25 cellular contexts compared by ENCODE assay signal in genomic region chr9:114236391-114237138, GRCh38.
A peak's percentile ranks its signal among the peaks of the same experiment; 100 is the strongest.
DNase-seq lines count a peak whose midpoint lies in the region; ATAC-seq and TF ChIP-seq lines count a peak whose summit lies in the region.
"Had no signal": no experiment of that assay in that cellular context is flagged by ENCODE, and none has a peak within 500 bp of the region (broad histone marks: within the 10 kb centered on the region; RNA-seq: fewer than 3 reads in every experiment).

No MANE protein-coding gene starts in this region.

- H3K4me2 ChIP-seq in IMR-90 (ENCODE audit: low read depth, low read length) = no peak overlapping the region
- H3K4me2 ChIP-seq: BLaER1 treated with 17β-estradiol and CSF1 and Interleukin-3, amounts not matched to agents 10 nM and 100 nM had no signal

- POLR2A ChIA-PET in IMR-90 (lab: Charles Lee; ENCODE audit: unreplicated experiment) = no interaction called here

- no peak overlapping the region for H4K5ac ChIP-seq in IMR-90 (ENCODE audit: low read depth, low read length)

- H2BK20ac ChIP-seq in IMR-90 (ENCODE audit: low read depth, low read length) = no peak overlapping the region

- peak overlapping the region; percentile 31 for H3K27ac Mint-ChIP-seq in type B pancreatic cell
- H3K27ac Mint-ChIP-seq: CD4-positive, alpha-beta memory T cell had no signal

- no TSS peak for BruUV-seq in IMR-90 (replicated peaks; lab: Mats Ljungman, UMichigan)

- H3K79me1 ChIP-seq in IMR-90 (ENCODE audit: low read depth in 1 of 2, low read length in 2 of 2) = no peaks in the 10 kb centered on the region

- H3K4me3 Mint-ChIP-seq in type B pancreatic cell = no peak overlapping the region
- H3K4me3 Mint-ChIP-seq: CD4-positive, alpha-beta memory T cell had no signal

- H3K4me3 ChIP-seq in IMR-90 (ENCODE audit: insufficient read depth, low read depth, low read length) (no peak overlapping the region), liver (ENCODE audit: low read depth in 1 of 3, low read length in 3 of 3) (no peak overlapping the region)
- H3K4me3 ChIP-seq: BLaER1 treated with 17β-estradiol and CSF1 and Interleukin-3, amounts not matched to agents 10 nM and 100 nM; MG63 had no signal

- dilution Hi-C loops in IMR-90 (cut with HindIII; ENCODE audit: low sequenced_read_pairs, unreplicated experiment) = no loop called here

- no peak for ATAC-seq in Right ventricle myocardium superior (ENCODE audit: poor library complexity)
- no peak for ATAC-seq in left ventricle myocardium superior
- no peak for ATAC-seq in IMR-90 (ENCODE audit: low read depth)
- ATAC-seq in HG02588 (IDR thresholded peaks at IDR 0.05; ENCODE audit: unreplicated experiment) = no peak
- ATAC-seq: PC-3 had no signal

- no peak overlapping the region for H2AK5ac ChIP-seq in IMR-90 (ENCODE audit: low read depth, low read length)

- intact Hi-C loops in Right ventricle myocardium superior (cut with DNase I) (no loop called here), left ventricle myocardium superior (cut with micrococcal nuclease) (no loop called here), IMR-90 (cut with micrococcal nuclease) (no loop called here)

- no peak for TF ChIP-seq CTCF in IMR-90 (conservative IDR thresholded peaks at IDR 0.05; ENCODE audit: low read depth, low read length)
- no peak for TF ChIP-seq CTCF in liver (IDR thresholded peaks at IDR 0.05; ENCODE audit: low read depth, low read length, missing input control)
- TF ChIP-seq CTCF in type B pancreatic cell (conservative IDR thresholded peaks at IDR 0.05) = no peak

- 60% methylated on average over 6 of the region's 12 CpGs; no CpG with 5 or more reads in 1 of the 2 experiments for WGBS in IMR-90 (ENCODE audit: extremely low coverage in 2 of 2, insufficient read length in 1 of 2), 2 experiments
- 83% methylated on average over 12 of the region's 12 CpGs for WGBS in liver

- no peak for TF ChIP-seq RAD21 in IMR-90 (IDR thresholded peaks at IDR 0.05; ENCODE audit: low read length)
- TF ChIP-seq RAD21 in liver (IDR thresholded peaks at IDR 0.05) = no peak

- H3K27me3 ChIP-seq in IMR-90 (ENCODE audit: control insufficient read depth, insufficient read depth, low read length) = no peaks in the 10 kb centered on the region
- no peaks in the 10 kb centered on the region for H3K27me3 ChIP-seq in liver (ENCODE audit: control insufficient read depth in 4 of 4, insufficient read depth in 4 of 4, low read length in 3 of 4)
- H3K27me3 ChIP-seq: BLaER1 treated with 17β-estradiol and CSF1 and Interleukin-3, amounts not matched to agents 10 nM and 100 nM; MG63 had no signal

- in situ Hi-C loops in IMR-90 (cut with MboI; ENCODE audit: low sequenced_read_pairs) = no loop called here

- no peak for TF ChIP-seq POLR2A in IMR-90 (IDR thresholded peaks at IDR 0.05; ENCODE audit: low read depth, low read length)

- no peak overlapping the region for H2AFZ ChIP-seq in IMR-90 (replicated peaks; ENCODE audit: low read length, poor library complexity)

- H4K91ac ChIP-seq in IMR-90 (ENCODE audit: insufficient read depth, low read depth, low read length) = no peak overlapping the region

- no peak overlapping the region for H3K56ac ChIP-seq in IMR-90 (ENCODE audit: extremely low read depth, insufficient read depth, low read length)

- H3K27ac ChIP-seq in IMR-90 (ENCODE audit: insufficient read depth, low read length) = no peak overlapping the region
- no peak overlapping the region for H3K27ac ChIP-seq in liver (ENCODE audit: low read depth in 1 of 2, low read length in 2 of 2)
- H3K27ac ChIP-seq: BLaER1 treated with 17β-estradiol and CSF1 and Interleukin-3, amounts not matched to agents 10 nM and 100 nM had no signal

- no peaks in the 10 kb centered on the region for H3K27me3 Mint-ChIP-seq in type B pancreatic cell

- H3K14ac ChIP-seq in IMR-90 (replicated peaks; ENCODE audit: low read depth, low read length) = no peak overlapping the region

- no peak overlapping the region for H3K18ac ChIP-seq in IMR-90 (ENCODE audit: low read depth, low read length)

- H3K36me3 Mint-ChIP-seq in type B pancreatic cell = peaks cover 3% of the 10 kb centered on the region
- H3K36me3 Mint-ChIP-seq: CD4-positive, alpha-beta memory T cell had no signal

- H2AK9ac ChIP-seq in IMR-90 (replicated peaks; ENCODE audit: low read depth, low read length, poor library complexity) = peak overlapping the region; percentile 29

- H3K36me3 ChIP-seq in IMR-90 (ENCODE audit: control insufficient read depth, insufficient read depth, low read length) = peaks cover 16% of the 10 kb centered on the region; the same call in 1 of the 2 replicates
- H3K36me3 ChIP-seq in liver (ENCODE audit: control insufficient read depth in 4 of 4, insufficient read depth in 3 of 4, low read depth in 1 of 4, low read length in 3 of 4) = peaks cover 1 to 4% (median 3%) of the 10 kb centered on the region in 4 donors
- H3K36me3 ChIP-seq: MG63 had no signal

- H3K4me1 Mint-ChIP-seq in type B pancreatic cell (ENCODE audit: unreplicated experiment) = peaks cover 36% of the 10 kb centered on the region

- DNase-seq in Right ventricle myocardium superior (peak; percentile 27), left ventricle myocardium superior (no peak), IMR-90 (no peak), type B pancreatic cell (ENCODE audit: extremely low spot score, unreplicated experiment) (no peak), NCI-H2196 (lab: John Stamatoyannopoulos, UW; ENCODE audit: unreplicated experiment) (no peak)
- no peak for DNase-seq in stimulated activated CD4-positive, alpha-beta T cell treated with anti-CD3 and anti-CD28 coated beads, Interleukin-12 subunit alpha, Interleukin-12 subunit beta, amount 100 ng/mL, for 4 hours
- DNase-seq: COR-L47; DMS53; GOT3; HCEC 1CT; KG1; MG63; NCI-H1105 treated with DMSO at 0.1 percent for 48 hours; NCI-H146; NCI-H1930; NCI-H2107; NCI-H446; NCI-H524 treated with DMSO at 0.1 percent for 48 hours; NCI-H82; NK-92 treated with Interleukin-12 subunit alpha and Interleukin-12 subunit beta, amount 100 ng/mL, for 24 hours; PC-3 had no signal

- H3K9ac ChIP-seq in IMR-90 (ENCODE audit: low read depth, low read length) (no peak overlapping the region), liver (ENCODE audit: low read depth in 1 of 2, low read length in 2 of 2) (no peak overlapping the region)
- H3K9ac ChIP-seq: BLaER1 treated with 17β-estradiol and CSF1 and Interleukin-3, amounts not matched to agents 10 nM and 100 nM had no signal

- H3K9me3 Mint-ChIP-seq in type B pancreatic cell = no peaks in the 10 kb centered on the region
- H3K9me3 Mint-ChIP-seq: CD4-positive, alpha-beta memory T cell had no signal

- no peak overlapping the region for H2BK5ac ChIP-seq in IMR-90 (ENCODE audit: low read depth, low read length, poor library complexity, severe bottlenecking)

- no peaks in the 10 kb centered on the region for H4K20me1 ChIP-seq in IMR-90 (ENCODE audit: insufficient read depth, low read length)

- CTCF ChIA-PET in IMR-90 (lab: Yijun Ruan, JAX) = interaction anchor here (0.7 kb wide), 1 partner anchor 16 kb away, joined by 3 read pairs; no protein-coding TSS in a partner anchor

- H4K8ac ChIP-seq in IMR-90 (ENCODE audit: low read depth in 2 of 2, low read length in 2 of 2) = no peak overlapping the region

- no peak overlapping the region for H3K23ac ChIP-seq in IMR-90 (ENCODE audit: low read depth, low read length)

- H3K9me1 ChIP-seq in IMR-90 (ENCODE audit: insufficient read depth, low read length) = peaks cover 2% of the 10 kb centered on the region; the same call in 1 of the 2 replicates

- H3K4me1 ChIP-seq in IMR-90 (ENCODE audit: control insufficient read depth, insufficient read depth, low read length) (no peaks in the 10 kb centered on the region), liver (ENCODE audit: control insufficient read depth in 4 of 4, insufficient read depth in 4 of 4, low read length in 3 of 4) (peaks cover 0 to 25% (median 17%) of the 10 kb centered on the region in 4 donors)

- H3K9me3 ChIP-seq in IMR-90 (ENCODE audit: control insufficient read depth, insufficient read depth, low read length) = no peaks in the 10 kb centered on the region
- H3K9me3 ChIP-seq in liver (ENCODE audit: control insufficient read depth in 4 of 4, low read length in 3 of 4) = no peaks in the 10 kb centered on the region
- H3K9me3 ChIP-seq: BLaER1 treated with 17β-estradiol and CSF1 and Interleukin-3, amounts not matched to agents 10 nM and 100 nM; MG63 had no signal

- H2BK120ac ChIP-seq in IMR-90 (ENCODE audit: low read depth, low read length) = no peak overlapping the region

- no peak overlapping the region for H3K4ac ChIP-seq in IMR-90 (ENCODE audit: low read depth, low read length)

- H2BK15ac ChIP-seq in IMR-90 (ENCODE audit: low read depth, low read length) = no peak overlapping the region

TF ChIP-seq in IMR-90, 13 proteins besides CTCF, POLR2A, EP300 and RAD21 (continues in another document):
- no peak for TF ChIP-seq NFE2L2 (IDR thresholded peaks at IDR 0.05; ENCODE audit: low read depth, low read length)
- TF ChIP-seq ELK1 (IDR thresholded peaks at IDR 0.05; ENCODE audit: borderline replicate concordance, low read depth, low read length) = no peak
- TF ChIP-seq MXI1 (IDR thresholded peaks at IDR 0.05; ENCODE audit: borderline replicate concordance, low read depth, low read length) = no peak
- no peak for TF ChIP-seq BHLHE40 (IDR thresholded peaks at IDR 0.05; ENCODE audit: low read depth, low read length)

TF ChIP-seq in liver, 16 proteins besides CTCF, POLR2A, EP300 and RAD21:
- no peak for TF ChIP-seq REST (IDR thresholded peaks at IDR 0.05)
- peak; percentile 16 for TF ChIP-seq NR2F2 (IDR thresholded peaks at IDR 0.05)
- peak; percentile 15 to 25 for TF ChIP-seq RXRA (IDR thresholded peaks at IDR 0.05)
TF ChIP-seq in liver: peak in this region for 2.
